In genomic region chrX:153609917-153610833, GRCh38 we compare ENCODE assay signal across 8 cellular contexts. TPM values are rescaled to one million over a fixed set of nuclear protein-coding genes. Genes with fewer than 3 reads are reported as not detected.
DNase-seq lines count a peak whose midpoint lies in the region; ATAC-seq and TF ChIP-seq lines count a peak whose summit lies in the region.

No MANE protein-coding gene starts in this region.

- peaks cover 23% of the 10 kb centered on the region for H3K27me3 Mint-ChIP-seq in neural progenitor cell (ENCODE audit: insufficient read depth, low read depth)

- H3K9me3 ChIP-seq in neural progenitor cell (ENCODE audit: low read depth): no peaks in the 10 kb centered on the region

- H3K27ac ChIP-seq in HL-60 (replicated peaks) (no peak overlapping the region), neural progenitor cell (no peak overlapping the region)

- peaks cover 2% of the 10 kb centered on the region for H3K4me1 Mint-ChIP-seq in neural progenitor cell

- H3K27ac Mint-ChIP-seq in neural progenitor cell: no peak overlapping the region

- peaks cover 28% of the 10 kb centered on the region for H3K9me3 Mint-ChIP-seq in neural progenitor cell

- H3K9ac ChIP-seq in neural progenitor cell: no peak overlapping the region

- TF ChIP-seq CTCF in GM10266 (IDR thresholded peaks at IDR 0.05; ENCODE audit: control insufficient read depth, insufficient read depth, low read depth, missing control alignments): peak; percentile 85
- peak; percentile 24 for TF ChIP-seq CTCF in HL-60 (IDR thresholded peaks at IDR 0.05; ENCODE audit: insufficient read depth, low read length)
- peak; percentile 77 for TF ChIP-seq CTCF in fibroblast of the aortic adventitia (IDR thresholded peaks at IDR 0.05; ENCODE audit: insufficient read depth, low read length)
- peak; percentile 76 for TF ChIP-seq CTCF in neural progenitor cell (IDR thresholded peaks at IDR 0.05)

- H3K36me3 Mint-ChIP-seq in neural progenitor cell: no peaks in the 10 kb centered on the region

- no peaks in the 10 kb centered on the region for H3K36me3 ChIP-seq in neural progenitor cell

- peaks cover 4% of the 10 kb centered on the region for H3F3A ChIP-seq in neural progenitor cell (ENCODE audit: low read depth)

- no peak overlapping the region; the same call in 1 of the 2 replicates for H3K4me3 ChIP-seq in HL-60 (replicated peaks; ENCODE audit: insufficient read depth, low read length)
- H3K4me3 ChIP-seq in fibroblast of the aortic adventitia (ENCODE audit: low read depth, low read length): peak overlapping the region; percentile 28
- H3K4me3 ChIP-seq in neural progenitor cell: peak overlapping the region; percentile 45

- DNase-seq in GM10266 (ENCODE audit: extremely low spot score) (peak; percentile 59), HL-60 (ENCODE audit: low read depth in 1 of 2, low spot score in 1 of 2) (peak; percentile 18 to 46), fibroblast of the aortic adventitia (ENCODE audit: low read depth) (peak; percentile 63), neural progenitor cell (ENCODE audit: low spot score) (peak; percentile 86)
- peak; percentile 66 for DNase-seq in activated T-helper 9 cell treated with anti-CD3 and anti-CD28 coated beads, Interleukin-2, amount 50 U/mL, for 16 hours (ENCODE audit: low read depth)
- DNase-seq in stimulated activated naive CD8-positive, alpha-beta T cell treated with anti-CD3 and anti-CD28 coated beads, Interleukin-15, Interleukin-2, amounts not matched to agents 100 U/mL and 50 U/mL, for 24 hours: peak; percentile 80

- no peaks in the 10 kb centered on the region for H3K4me1 ChIP-seq in neural progenitor cell

- H3K79me2 ChIP-seq in neural progenitor cell (ENCODE audit: low read depth): no peaks in the 10 kb centered on the region

- ATAC-seq in stimulated activated naive CD8-positive, alpha-beta T cell treated with anti-CD3 and anti-CD28 coated beads, Interleukin-15, Interleukin-2, amounts not matched to agents 100 U/mL and 50 U/mL, for 24 hours: peak; percentile 85
- no peak for ATAC-seq in HG02970 (IDR thresholded peaks at IDR 0.05; ENCODE audit: low FRiP score, unreplicated experiment)

- peak overlapping the region; percentile 64 for H3K4me2 ChIP-seq in neural progenitor cell

- H3K27me3 ChIP-seq in HL-60 (ENCODE audit: insufficient read depth, poor library complexity, severe bottlenecking) (no peaks in the 10 kb centered on the region), neural progenitor cell (peaks cover 89% of the 10 kb centered on the region)

- H4K20me1 ChIP-seq in neural progenitor cell (ENCODE audit: low read depth): no peaks in the 10 kb centered on the region

- H2AFZ ChIP-seq in neural progenitor cell (replicated peaks): no peak overlapping the region

- peak overlapping the region; percentile 79 for H3K4me3 Mint-ChIP-seq in neural progenitor cell

TF ChIP-seq in PFSK-1, 5 proteins besides CTCF, POLR2A, EP300 and RAD21:
- no peak for TF ChIP-seq TAF1 (IDR thresholded peaks at IDR 0.05; ENCODE audit: borderline replicate concordance, insufficient read depth, low read length)
- TF ChIP-seq FOXP2 (optimal IDR thresholded peaks at IDR 0.05; ENCODE audit: borderline replicate concordance, extremely low read depth, extremely low read length, insufficient read depth): peak; percentile 91
TF ChIP-seq in PFSK-1: peak in this region for 1.

RNA-seq across cellular contexts. Expression of gene CCNQ, which starts 11.2 kb away (rescaled TPM):
- 33.4 TPM for polyA plus RNA-seq in PFSK-1 (2012; ENCODE audit: insufficient read length, low read depth)
- total RNA-seq in fibroblast of the aortic adventitia (ENCODE audit: low replicate concordance) (2.5 and 14.5 TPM in 2 replicates), neural progenitor cell (ENCODE audit: low replicate concordance) (15.2 and 22.2 TPM in 2 replicates)

RNA-seq across cellular contexts. Expression of gene DUSP9, which starts 36.8 kb away (rescaled TPM):
- 3.1 TPM for polyA plus RNA-seq in PFSK-1 (2012; ENCODE audit: insufficient read length, low read depth)
- total RNA-seq in fibroblast of the aortic adventitia (ENCODE audit: low replicate concordance) (not detected in 2 replicates), neural progenitor cell (ENCODE audit: low replicate concordance) (0.21 and 2.0 TPM in 2 replicates)

Comparison
In these comparisons a context has a peak if more than half of its experiments do, and no peak if none do; other contexts are left out.
1. DNase-seq: peak in every context shown above with its lines; median percentile 86 in neural progenitor cell; 80 in stimulated activated naive CD8-positive, alpha-beta T cell treated with anti-CD3 and anti-CD28 coated beads, Interleukin-15, Interleukin-2, amounts not matched to agents 100 U/mL and 50 U/mL, for 24 hours; 66 in activated T-helper 9 cell treated with anti-CD3 and anti-CD28 coated beads, Interleukin-2, amount 50 U/mL, for 16 hours; 63 in fibroblast of the aortic adventitia; 59 in GM10266; 32 in HL-60.
2. CTCF ChIP-seq: peak in every context shown above with its lines; median percentile 85 in GM10266; 77 in fibroblast of the aortic adventitia; 76 in neural progenitor cell; 24 in HL-60.